In the genomic region with DNA sequence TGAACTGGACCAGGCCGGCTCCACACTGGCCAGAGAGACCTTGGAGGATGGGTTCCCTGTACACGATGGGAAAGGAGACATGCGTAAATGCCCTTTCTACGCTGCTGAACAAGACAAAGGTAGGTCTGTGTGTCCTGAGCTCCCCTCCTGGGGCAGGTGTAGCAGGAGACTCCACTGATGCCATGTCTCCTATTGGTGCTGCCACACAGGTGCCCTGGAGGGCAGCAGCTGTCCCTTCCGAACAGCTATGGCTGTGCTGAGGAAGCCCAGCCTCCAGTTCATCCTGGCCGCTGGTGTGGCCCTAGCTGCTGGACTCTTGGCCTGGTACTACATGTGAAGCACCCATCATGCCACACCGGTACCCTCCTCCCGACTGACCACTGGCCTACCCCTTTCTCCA, we compare ENCODE assay signal across 1 cellular context.
TF ChIP-seq lines count a peak whose summit lies in the region.

No MANE protein-coding gene starts in this region.

TF ChIP-seq in endothelial cell of umbilical vein, 7 proteins besides CTCF, POLR2A, EP300 and RAD21:
- no peak for TF ChIP-seq FOS (IDR thresholded peaks at IDR 0.05; ENCODE audit: borderline replicate concordance, insufficient read depth, low read length)
- no peak for TF ChIP-seq MYC (IDR thresholded peaks at IDR 0.05; ENCODE audit: low read depth, low read length)
- TF ChIP-seq POLR2AphosphoS5 (IDR thresholded peaks at IDR 0.05; ENCODE audit: insufficient read depth, low read depth, low read length) = no peak
- TF ChIP-seq EZH2 (IDR thresholded peaks at IDR 0.05; ENCODE audit: borderline replicate concordance, low read depth, low read length, severe bottlenecking) = no peak
- no peak for TF ChIP-seq JUN (IDR thresholded peaks at IDR 0.05; ENCODE audit: borderline replicate concordance, insufficient read depth, insufficient read length, low read depth)
- TF ChIP-seq GATA2 (IDR thresholded peaks at IDR 0.05; ENCODE audit: insufficient read depth, insufficient read length, low read depth, low read length) = no peak
